Comparison of ENCODE assay signal across 8 cellular contexts in the genomic region with DNA sequence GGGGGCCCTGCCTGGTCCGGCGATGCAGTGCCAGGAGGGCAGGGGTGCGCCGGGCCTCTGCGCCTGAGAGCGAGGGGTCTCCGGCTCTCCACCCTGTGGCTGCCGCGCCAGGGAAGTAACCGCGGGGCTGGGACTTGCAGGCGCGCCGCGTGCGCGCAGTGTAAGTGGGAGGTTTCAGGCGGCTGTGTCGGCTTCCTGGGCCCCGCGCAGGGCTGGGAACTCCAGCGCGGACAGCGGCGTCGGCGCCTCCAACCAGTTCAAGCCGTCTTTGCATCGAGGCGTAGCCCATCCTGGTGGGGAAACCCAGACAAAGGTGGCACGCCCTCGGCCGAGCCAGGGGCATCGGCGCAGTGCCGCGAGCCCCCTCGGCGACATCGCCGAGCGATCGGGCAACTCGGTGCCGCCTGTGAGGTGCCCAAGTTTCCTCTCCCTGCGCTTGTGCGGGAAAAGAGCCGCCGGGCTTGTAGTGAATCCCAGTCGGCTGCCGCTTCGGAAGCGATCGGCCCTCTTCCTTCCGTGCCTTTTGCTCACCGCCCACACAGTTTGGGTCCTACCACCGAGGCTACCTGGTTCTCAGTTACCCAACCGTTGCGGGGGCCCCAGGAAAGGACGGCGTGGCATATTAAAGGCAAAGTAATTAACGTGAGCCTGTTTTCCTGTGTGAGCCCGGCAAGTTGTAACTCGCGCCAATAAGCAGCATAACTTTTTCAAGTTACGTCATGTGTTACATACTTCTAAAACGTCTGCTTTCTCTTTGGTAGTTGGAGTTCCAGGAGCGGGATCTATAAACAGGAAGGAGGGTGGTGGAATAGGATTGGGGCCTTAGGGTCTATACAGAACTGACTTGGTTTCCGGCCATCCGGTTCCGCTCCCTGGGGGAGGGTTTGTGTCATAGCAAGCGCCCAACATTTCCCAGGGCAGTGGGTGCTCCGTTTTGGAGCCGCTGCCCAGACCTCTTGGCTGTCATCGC. TPM values are rescaled to one million over a fixed set of nuclear protein-coding genes. Genes with fewer than 3 reads are reported as not detected.
DNase-seq lines count a peak whose midpoint lies in the region; ATAC-seq and TF ChIP-seq lines count a peak whose summit lies in the region.

No MANE protein-coding gene starts in this region.

- H3K4me2 ChIP-seq in KMS-11 = peak overlapping the region; percentile 93

- H4K20me1 ChIP-seq in KMS-11 (ENCODE audit: insufficient read depth) = no peaks in the 10 kb centered on the region

- H3K36me3 ChIP-seq in KMS-11 (ENCODE audit: insufficient read depth) = no peaks in the 10 kb centered on the region
- no peaks in the 10 kb centered on the region for H3K36me3 ChIP-seq in left ventricle myocardium inferior
- no peaks in the 10 kb centered on the region for H3K36me3 ChIP-seq in psoas muscle (ENCODE audit: insufficient read depth in 1 of 2, low read depth in 1 of 2)
- H3K36me3 ChIP-seq in vagina = no peaks in the 10 kb centered on the region

- H3K9ac ChIP-seq in KMS-11 = peak overlapping the region; percentile 74

- H3K27me3 ChIP-seq in KMS-11 (ENCODE audit: insufficient read depth, low read depth) = no peaks in the 10 kb centered on the region
- no peaks in the 10 kb centered on the region for H3K27me3 ChIP-seq in left ventricle myocardium inferior (ENCODE audit: low read depth)
- H3K27me3 ChIP-seq in psoas muscle (ENCODE audit: insufficient read depth in 3 of 3, low read length in 2 of 3) = no peaks in the 10 kb centered on the region
- H3K27me3 ChIP-seq in vagina = no peaks in the 10 kb centered on the region

- ATAC-seq in GM21717 (IDR thresholded peaks at IDR 0.05; ENCODE audit: unreplicated experiment) = peak; percentile 52
- peak; percentile 53 to 74 (median 62) for ATAC-seq in psoas muscle

- no peak for TF ChIP-seq POLR2A in vagina (IDR thresholded peaks at IDR 0.05)

- DNase-seq in DMS79 (lab: John Stamatoyannopoulos, UW) (peak; percentile 4), T follicular helper cell (ENCODE audit: low read depth) (peak; percentile 55), amniotic epithelial cell (ENCODE audit: low read depth) (peak; percentile 83), left ventricle myocardium inferior (peak; percentile 69), psoas muscle (peak; percentile 63 to 76), vagina (ENCODE audit: extremely low spot score in 2 of 2) (no peak)

- H3K4me3 ChIP-seq in KMS-11 (IDR thresholded peaks at IDR 0.05; ENCODE audit: insufficient read depth, low read depth, low read length) (no peak overlapping the region), left ventricle myocardium inferior (peak overlapping the region; percentile 98), psoas muscle (peak overlapping the region; percentile 92), vagina (peak overlapping the region; percentile 74 to 99)

- peak overlapping the region; percentile 61 for H3K27ac ChIP-seq in KMS-11
- H3K27ac ChIP-seq in left ventricle myocardium inferior (replicated peaks) = peak overlapping the region; percentile 96
- peak overlapping the region; percentile 84 for H3K27ac ChIP-seq in psoas muscle
- H3K27ac ChIP-seq in vagina = peak overlapping the region; percentile 97

- no peaks in the 10 kb centered on the region for H3K9me3 ChIP-seq in left ventricle myocardium inferior (replicated peaks)
- H3K9me3 ChIP-seq in psoas muscle = no peaks in the 10 kb centered on the region
- no peaks in the 10 kb centered on the region for H3K9me3 ChIP-seq in vagina

- WGBS in psoas muscle, 3 donors = 1 to 3% (median 3%) methylated on average over 66 to 75 of the region's 75 CpGs

- intact Hi-C loops in left ventricle myocardium inferior (cut with micrococcal nuclease) (loop anchor here (5.0 to 10.0 kb wide), 5 partner anchors 51 to 168 kb away; no protein-coding TSS in a partner anchor), psoas muscle (cut with DNase I) (loop anchor here (2.0 to 5.0 kb wide), 3 partner anchors 59 to 165 kb away; no protein-coding TSS in a partner anchor), vagina (cut with DNase I) (loop anchor here (5.0 to 10.0 kb wide), 2 partner anchors 59 to 168 kb away; no protein-coding TSS in a partner anchor)

- TF ChIP-seq CTCF in KMS-11 (conservative IDR thresholded peaks at IDR 0.05; ENCODE audit: low read depth, low read length) (0 out of 2 replicates have a peak, but pooled peaks have one; percentile 15), left ventricle myocardium inferior (IDR thresholded peaks at IDR 0.05; ENCODE audit: borderline replicate concordance) (peak; percentile 44), psoas muscle (IDR thresholded peaks at IDR 0.05) (peak; percentile 14), vagina (IDR thresholded peaks at IDR 0.05) (peak in 1 of 3 experiments; percentile 25)

- H3K79me2 ChIP-seq in KMS-11 (ENCODE audit: insufficient read depth, low read depth) = peaks cover 43% of the 10 kb centered on the region

- H3K4me1 ChIP-seq in KMS-11 (ENCODE audit: low read depth, poor library complexity, severe bottlenecking) (peaks cover 24% of the 10 kb centered on the region), left ventricle myocardium inferior (peaks cover 62% of the 10 kb centered on the region), psoas muscle (no peaks in the 10 kb centered on the region), vagina (peaks cover 32% of the 10 kb centered on the region)

- H2AFZ ChIP-seq in KMS-11 (ENCODE audit: low read depth) = peak overlapping the region; percentile 61

RNA-seq across cellular contexts. Expression of a gene that starts 1.2 kb away (rescaled TPM):
- 13.1 TPM for total RNA-seq in left ventricle myocardium inferior
- 1 to 10 TPM; 4.1 to 7.9 (median 4.7) TPM for total RNA-seq in psoas muscle
- 1 to 10 TPM; 1.7 to 2.6 (median 2.3) TPM for polyA plus RNA-seq in psoas muscle
- total RNA-seq in vagina = 21.4 TPM

Comparison
In these comparisons a context has a peak if more than half of its experiments do, and no peak if none do; other contexts are left out.
1. DNase-seq: peak in DMS79 (single experiment), T follicular helper cell (single experiment), amniotic epithelial cell (single experiment), left ventricle myocardium inferior (single experiment) and psoas muscle (2 of 2); none in vagina (0 of 2).
2. Peak in every context shown above with its lines, with median percentiles within 50 percentile points of each other: H3K27ac ChIP-seq.